ENCODE assay signal across 24 cellular contexts in the genomic region with DNA sequence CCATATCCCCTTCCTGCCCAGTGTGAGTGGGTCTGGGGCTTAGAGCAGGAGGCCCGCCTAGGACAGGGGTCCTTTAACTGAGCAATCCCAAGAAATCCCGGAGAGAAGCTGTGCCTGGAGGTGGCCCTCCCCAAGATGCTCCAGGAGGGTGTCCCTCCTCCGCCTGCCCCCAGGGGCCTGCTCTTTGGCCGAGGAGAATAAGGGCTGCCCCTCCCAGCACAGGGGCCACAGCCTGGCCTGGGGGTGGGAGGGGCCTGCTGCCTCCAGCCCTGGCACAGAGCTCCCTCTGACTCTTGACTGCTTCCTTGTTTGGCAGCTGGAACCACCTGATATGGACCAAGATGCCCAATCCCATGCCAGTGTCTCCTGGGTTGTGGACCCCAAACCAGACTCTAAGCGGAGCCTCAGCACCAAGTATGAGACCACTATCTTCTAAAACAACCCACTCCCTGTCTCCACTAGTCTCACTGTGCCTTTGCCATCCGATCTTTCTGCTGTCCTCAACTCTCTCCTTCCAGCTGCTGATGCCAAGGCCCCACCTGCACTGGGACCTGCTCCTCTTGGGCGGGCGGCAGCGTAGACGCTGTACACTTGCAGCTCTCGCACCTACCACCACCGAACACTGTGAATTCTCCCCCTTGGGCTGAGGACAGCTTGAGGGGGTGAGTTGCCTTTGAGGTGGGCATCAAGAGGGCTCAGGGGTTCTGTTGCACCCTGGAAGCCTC. TPM values are rescaled to one million over a fixed set of nuclear protein-coding genes. Genes with fewer than 3 reads are reported as not detected.
DNase-seq lines count a peak whose midpoint lies in the region; ATAC-seq and TF ChIP-seq lines count a peak whose summit lies in the region.
"Had no signal": no experiment of that assay in that cellular context is flagged by ENCODE, and none has a peak within 500 bp of the region (broad histone marks: within the 10 kb centered on the region; RNA-seq: fewer than 3 reads in every experiment).

No MANE protein-coding gene starts in this region.

- no peaks in the 10 kb centered on the region for H3K9me3 Mint-ChIP-seq in activated T-cell treated with anti-CD3 and anti-CD28 coated beads, Interleukin-2, amount 50 U/mL, for 24 hours
- H3K9me3 Mint-ChIP-seq in dendritic cell treated with granulocyte-macrophage colony-stimulating factor and Interleukin-4, amounts not matched to agents 40 ng/mL and 50 ng/mL, for 4 days, result no peaks in the 10 kb centered on the region
- H3K9me3 Mint-ChIP-seq in nephron progenitor cell, result no peaks in the 10 kb centered on the region
- H3K9me3 Mint-ChIP-seq: activated CD4-positive, alpha-beta memory T cell treated with anti-CD3 and anti-CD28 coated beads, Interleukin-2, amount 10 ng/mL, durations not matched to agents 7 days and 5 days; activated naive CD8-positive, alpha-beta T cell treated with anti-CD3 and anti-CD28 coated beads, Interleukin-2, amount 10 ng/mL, durations not matched to agents 7 days and 5 days; stimulated activated naive CD8-positive, alpha-beta T cell treated with anti-CD3 and anti-CD28 coated beads, Interleukin-15, Interleukin-2, amounts not matched to agents 100 ng/mL and 50 ng/mL, for 24 hours had no signal

- no peak overlapping the region for H3K4me3 ChIP-seq in upper lobe of right lung
- H3K4me3 ChIP-seq: left lung, right lobe of liver had no signal

- H3K9me3 ChIP-seq in upper lobe of right lung, result no peaks in the 10 kb centered on the region
- H3K9me3 ChIP-seq: left lung, right lobe of liver had no signal

- peaks cover 17% of the 10 kb centered on the region for H3K4me1 ChIP-seq in upper lobe of right lung

- intact Hi-C loops in dendritic cell treated with granulocyte-macrophage colony-stimulating factor and Interleukin-4, amounts not matched to agents 40 ng/mL and 50 ng/mL, for 4 days (cut with micrococcal nuclease), result no loop called here
- intact Hi-C loops in upper lobe of right lung (cut with DNase I), result no loop called here

- no peak overlapping the region for H3K27ac Mint-ChIP-seq in activated T-cell treated with anti-CD3 and anti-CD28 coated beads, Interleukin-2, amount 50 U/mL, for 24 hours
- peak overlapping the region; percentile 3 for H3K27ac Mint-ChIP-seq in dendritic cell treated with granulocyte-macrophage colony-stimulating factor and Interleukin-4, amounts not matched to agents 40 ng/mL and 50 ng/mL, for 4 days
- H3K27ac Mint-ChIP-seq in nephron progenitor cell, result peak overlapping the region; percentile 60
- H3K27ac Mint-ChIP-seq: activated CD4-positive, alpha-beta memory T cell treated with anti-CD3 and anti-CD28 coated beads, Interleukin-2, amount 10 ng/mL, durations not matched to agents 7 days and 5 days; activated naive CD8-positive, alpha-beta T cell treated with anti-CD3 and anti-CD28 coated beads, Interleukin-2, amount 10 ng/mL, durations not matched to agents 7 days and 5 days; stimulated activated naive CD8-positive, alpha-beta T cell treated with anti-CD3 and anti-CD28 coated beads, Interleukin-15, Interleukin-2, amounts not matched to agents 100 ng/mL and 50 ng/mL, for 24 hours had no signal

- peaks cover 62% of the 10 kb centered on the region for H3K36me3 Mint-ChIP-seq in activated T-cell treated with anti-CD3 and anti-CD28 coated beads, Interleukin-2, amount 50 U/mL, for 24 hours (ENCODE audit: low read depth)
- H3K36me3 Mint-ChIP-seq in dendritic cell treated with granulocyte-macrophage colony-stimulating factor and Interleukin-4, amounts not matched to agents 40 ng/mL and 50 ng/mL, for 4 days (ENCODE audit: low read depth), result peaks cover 100% of the 10 kb centered on the region
- H3K36me3 Mint-ChIP-seq in nephron progenitor cell (ENCODE audit: low read depth), result peaks cover 19% of the 10 kb centered on the region
- H3K36me3 Mint-ChIP-seq: activated naive CD8-positive, alpha-beta T cell treated with anti-CD3 and anti-CD28 coated beads, Interleukin-2, amount 10 ng/mL, durations not matched to agents 7 days and 5 days had no signal

- no peak overlapping the region for H3K4me3 Mint-ChIP-seq in activated T-cell treated with anti-CD3 and anti-CD28 coated beads, Interleukin-2, amount 50 U/mL, for 24 hours
- H3K4me3 Mint-ChIP-seq in dendritic cell treated with granulocyte-macrophage colony-stimulating factor and Interleukin-4, amounts not matched to agents 40 ng/mL and 50 ng/mL, for 4 days, result no peak overlapping the region
- no peak overlapping the region for H3K4me3 Mint-ChIP-seq in nephron progenitor cell
- H3K4me3 Mint-ChIP-seq: activated CD4-positive, alpha-beta memory T cell treated with anti-CD3 and anti-CD28 coated beads, Interleukin-2, amount 10 ng/mL, durations not matched to agents 7 days and 5 days; activated naive CD8-positive, alpha-beta T cell treated with anti-CD3 and anti-CD28 coated beads, Interleukin-2, amount 10 ng/mL, durations not matched to agents 7 days and 5 days; stimulated activated naive CD8-positive, alpha-beta T cell treated with anti-CD3 and anti-CD28 coated beads, Interleukin-15, Interleukin-2, amounts not matched to agents 100 ng/mL and 50 ng/mL, for 24 hours had no signal

- H3K27ac ChIP-seq in upper lobe of right lung, result no peak overlapping the region
- H3K27ac ChIP-seq: C4-2B, epithelial cell of prostate, HL-60, left lung, right lobe of liver had no signal

- ATAC-seq in upper lobe of right lung, result no peak
- ATAC-seq: left lung had no signal

- H3K27me3 ChIP-seq in upper lobe of right lung, result no peaks in the 10 kb centered on the region
- H3K27me3 ChIP-seq: left lung, right lobe of liver had no signal

- peaks cover 93% of the 10 kb centered on the region for H3K36me3 ChIP-seq in upper lobe of right lung

- DNase-seq in activated T-cell treated with anti-CD3 and anti-CD28 coated beads, Interleukin-2, amount 50 U/mL, for 24 hours, result peak; percentile 13
- DNase-seq in activated T-cell treated with anti-CD3 and anti-CD28 coated beads for 4 hours (no peak), nephron progenitor cell (no peak), upper lobe of right lung (peak; percentile 51), dedifferentiated amniotic fluid mesenchymal stem cell (ENCODE audit: extremely low spot score) (no peak), NCI-H1048 (lab: John Stamatoyannopoulos, UW) (no peak)
- DNase-seq in stimulated activated CD4-positive, alpha-beta T cell treated with anti-CD3 and anti-CD28 coated beads, Interleukin-15, amount 100 ng/mL, for 24 hours, result no peak
- DNase-seq: ACHN; activated naive CD8-positive, alpha-beta T cell treated with anti-CD3 and anti-CD28 coated beads, Interleukin-2, amount 10 ng/mL, durations not matched to agents 7 days and 5 days; DMS 273 treated with DMSO at 0.1 percent for 48 hours; left lung; NCI-H1436; occipital lobe; SIG-M5 had no signal

- TF ChIP-seq CTCF in nephron progenitor cell (IDR thresholded peaks at IDR 0.05) (no peak), upper lobe of right lung (IDR thresholded peaks at IDR 0.05) (no peak)

- H3K27me3 Mint-ChIP-seq in activated T-cell treated with anti-CD3 and anti-CD28 coated beads, Interleukin-2, amount 50 U/mL, for 24 hours, result no peaks in the 10 kb centered on the region
- no peaks in the 10 kb centered on the region for H3K27me3 Mint-ChIP-seq in dendritic cell treated with granulocyte-macrophage colony-stimulating factor and Interleukin-4, amounts not matched to agents 40 ng/mL and 50 ng/mL, for 4 days
- H3K27me3 Mint-ChIP-seq in nephron progenitor cell (ENCODE audit: low read depth, poor library complexity), result peaks cover 3% of the 10 kb centered on the region
- H3K27me3 Mint-ChIP-seq: activated CD4-positive, alpha-beta memory T cell treated with anti-CD3 and anti-CD28 coated beads, Interleukin-2, amount 10 ng/mL, durations not matched to agents 7 days and 5 days; activated naive CD8-positive, alpha-beta T cell treated with anti-CD3 and anti-CD28 coated beads, Interleukin-2, amount 10 ng/mL, durations not matched to agents 7 days and 5 days; stimulated activated naive CD8-positive, alpha-beta T cell treated with anti-CD3 and anti-CD28 coated beads, Interleukin-15, Interleukin-2, amounts not matched to agents 100 ng/mL and 50 ng/mL, for 24 hours had no signal

- no peaks in the 10 kb centered on the region for H3K4me1 Mint-ChIP-seq in activated T-cell treated with anti-CD3 and anti-CD28 coated beads, Interleukin-2, amount 50 U/mL, for 24 hours (ENCODE audit: low read depth)
- H3K4me1 Mint-ChIP-seq in dendritic cell treated with granulocyte-macrophage colony-stimulating factor and Interleukin-4, amounts not matched to agents 40 ng/mL and 50 ng/mL, for 4 days (ENCODE audit: low read depth), result peaks cover 10% of the 10 kb centered on the region
- peaks cover 27% of the 10 kb centered on the region for H3K4me1 Mint-ChIP-seq in nephron progenitor cell
- H3K4me1 Mint-ChIP-seq: activated CD4-positive, alpha-beta memory T cell treated with anti-CD3 and anti-CD28 coated beads, Interleukin-2, amount 10 ng/mL, durations not matched to agents 7 days and 5 days had no signal

RNA-seq across cellular contexts. Expression of gene TCP11, which starts 54.3 kb away (rescaled TPM):
- total RNA-seq in upper lobe of right lung, result not detected
- total RNA-seq: activated CD4-positive, alpha-beta memory T cell treated with anti-CD3 and anti-CD28 coated beads, Interleukin-2, amount 10 ng/mL, durations not matched to agents 7 days and 5 days; activated naive CD8-positive, alpha-beta T cell treated with anti-CD3 and anti-CD28 coated beads, Interleukin-2, amount 10 ng/mL, durations not matched to agents 7 days and 5 days; G401; M059J; T-helper 1 cell treated with Interleukin-12 subunit alpha and Interleukin-12 subunit beta and Interleukin-4 antibody, amounts not matched to agents 30 ng/mL and 1 ng/mL, for 36 hours had no signal

Comparison
In these comparisons a context has a peak if more than half of its experiments do, and no peak if none do; other contexts are left out.
1. DNase-seq: peak in activated T-cell treated with anti-CD3 and anti-CD28 coated beads, Interleukin-2, amount 50 U/mL, for 24 hours (single experiment) and upper lobe of right lung (single experiment); none in activated T-cell treated with anti-CD3 and anti-CD28 coated beads for 4 hours (single experiment), nephron progenitor cell (single experiment), stimulated activated CD4-positive, alpha-beta T cell treated with anti-CD3 and anti-CD28 coated beads, Interleukin-15, amount 100 ng/mL, for 24 hours (single experiment), dedifferentiated amniotic fluid mesenchymal stem cell (single experiment) and NCI-H1048 (single experiment).